In the genomic region with DNA sequence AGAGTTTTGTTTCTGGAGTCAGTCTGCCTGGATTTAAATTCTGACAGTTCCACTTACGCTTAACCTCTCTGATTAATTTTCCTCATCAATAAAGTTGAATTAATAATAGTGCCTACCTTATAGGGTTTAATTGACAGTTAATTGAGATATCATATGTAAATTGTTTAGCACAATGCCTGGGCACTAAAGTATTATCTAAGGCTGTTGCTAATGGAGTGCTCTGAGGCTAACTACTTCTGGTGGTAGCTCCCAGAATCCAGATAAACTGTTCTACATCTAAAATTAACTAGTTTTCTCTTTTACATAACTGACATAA, we compare ENCODE assay signal across 10 cellular contexts. TPM values are rescaled to one million over a fixed set of nuclear protein-coding genes. Genes with fewer than 3 reads are reported as not detected.
DNase-seq lines count a peak whose midpoint lies in the region; ATAC-seq and TF ChIP-seq lines count a peak whose summit lies in the region.
"Had no signal": no experiment of that assay in that cellular context is flagged by ENCODE, and none has a peak within 500 bp of the region (broad histone marks: within the 10 kb centered on the region; RNA-seq: fewer than 3 reads in every experiment).

No MANE protein-coding gene starts in this region.

- ATAC-seq in HG03025 (IDR thresholded peaks at IDR 0.05; ENCODE audit: low FRiP score, unreplicated experiment) (no peak), HG03460 (IDR thresholded peaks at IDR 0.05; ENCODE audit: unreplicated experiment) (no peak)

- H3K27ac Mint-ChIP-seq in activated CD4-positive, alpha-beta T cell treated with anti-CD3 and anti-CD28 coated beads, Interleukin-2, amount 10 ng/mL, durations not matched to agents 7 days and 5 days = peak overlapping the region; percentile 77
- H3K27ac Mint-ChIP-seq in activated T-helper 1 cell treated with anti-CD3 and anti-CD28 coated beads, Interleukin-12 subunit alpha, Interleukin-12 subunit beta, Interleukin-2, Interleukin-4 antibody, amounts not matched to agents 30 ng/mL and 10 ng/mL and 1 ng/mL, durations not matched to agents 14 hours and 24 hours and 36 hours = peak overlapping the region; percentile 61
- H3K27ac Mint-ChIP-seq in immature natural killer cell = peak overlapping the region; percentile 81 to 89 (median 86)
- H3K27ac Mint-ChIP-seq: nephron had no signal

- no peak for TF ChIP-seq EP300 in suprapubic skin (IDR thresholded peaks at IDR 0.05)

- H3K4me1 ChIP-seq in suprapubic skin = peaks cover 28% of the 10 kb centered on the region

- no peak for DNase-seq in activated CD4-positive, alpha-beta T cell treated with anti-CD3 and anti-CD28 coated beads, Interleukin-2, amount 10 ng/mL, durations not matched to agents 7 days and 5 days
- no peak for DNase-seq in activated CD4-positive, alpha-beta T cell treated with anti-CD3 and anti-CD28 coated beads for 48 hours
- DNase-seq in activated T-helper 1 cell treated with anti-CD3 and anti-CD28 coated beads, Interleukin-12 subunit alpha, Interleukin-12 subunit beta, Interleukin-2, Interleukin-4 antibody, amounts not matched to agents 30 ng/mL and 10 ng/mL and 1 ng/mL, durations not matched to agents 14 hours and 24 hours and 36 hours (ENCODE audit: low spot score) = no peak
- no peak for DNase-seq in immature natural killer cell
- DNase-seq in suprapubic skin (ENCODE audit: low spot score in 2 of 2) = no peak
- no peak for DNase-seq in NCI-H2227 treated with DMSO at 0.1 percent for 48 hours (lab: John Stamatoyannopoulos, UW)
- DNase-seq: activated CD8-positive, alpha-beta memory T cell treated with anti-CD3 and anti-CD28 coated beads, Interleukin-2, amount 50 U/mL, for 4 hours had no signal

- peaks cover 13% of the 10 kb centered on the region for H3K36me3 ChIP-seq in suprapubic skin

- no peaks in the 10 kb centered on the region for H3K27me3 ChIP-seq in suprapubic skin

- peaks cover 35% of the 10 kb centered on the region for H3K36me3 Mint-ChIP-seq in activated CD4-positive, alpha-beta T cell treated with anti-CD3 and anti-CD28 coated beads, Interleukin-2, amount 10 ng/mL, durations not matched to agents 7 days and 5 days (ENCODE audit: low read depth)
- peaks cover 32% of the 10 kb centered on the region for H3K36me3 Mint-ChIP-seq in activated T-helper 1 cell treated with anti-CD3 and anti-CD28 coated beads, Interleukin-12 subunit alpha, Interleukin-12 subunit beta, Interleukin-2, Interleukin-4 antibody, amounts not matched to agents 30 ng/mL and 10 ng/mL and 1 ng/mL, durations not matched to agents 14 hours and 24 hours and 36 hours (ENCODE audit: low read depth)
- H3K36me3 Mint-ChIP-seq in immature natural killer cell = peaks cover 20 to 27% (median 23%) of the 10 kb centered on the region in 3 donors

- H3K4me3 Mint-ChIP-seq in activated CD4-positive, alpha-beta T cell treated with anti-CD3 and anti-CD28 coated beads, Interleukin-2, amount 10 ng/mL, durations not matched to agents 7 days and 5 days = peak overlapping the region; percentile 51
- peak overlapping the region; percentile 35 for H3K4me3 Mint-ChIP-seq in activated T-helper 1 cell treated with anti-CD3 and anti-CD28 coated beads, Interleukin-12 subunit alpha, Interleukin-12 subunit beta, Interleukin-2, Interleukin-4 antibody, amounts not matched to agents 30 ng/mL and 10 ng/mL and 1 ng/mL, durations not matched to agents 14 hours and 24 hours and 36 hours
- peak overlapping the region; percentile 76 to 84 (median 76) for H3K4me3 Mint-ChIP-seq in immature natural killer cell
- H3K4me3 Mint-ChIP-seq: nephron had no signal

- peaks cover 20% of the 10 kb centered on the region for H3K9me3 Mint-ChIP-seq in activated CD4-positive, alpha-beta T cell treated with anti-CD3 and anti-CD28 coated beads, Interleukin-2, amount 10 ng/mL, durations not matched to agents 7 days and 5 days
- H3K9me3 Mint-ChIP-seq in activated T-helper 1 cell treated with anti-CD3 and anti-CD28 coated beads, Interleukin-12 subunit alpha, Interleukin-12 subunit beta, Interleukin-2, Interleukin-4 antibody, amounts not matched to agents 30 ng/mL and 10 ng/mL and 1 ng/mL, durations not matched to agents 14 hours and 24 hours and 36 hours = peaks cover 21% of the 10 kb centered on the region
- H3K9me3 Mint-ChIP-seq in immature natural killer cell = peaks cover 6 to 13% (median 9%) of the 10 kb centered on the region in 6 donors

- H3K27me3 Mint-ChIP-seq in activated CD4-positive, alpha-beta T cell treated with anti-CD3 and anti-CD28 coated beads, Interleukin-2, amount 10 ng/mL, durations not matched to agents 7 days and 5 days = no peaks in the 10 kb centered on the region
- no peaks in the 10 kb centered on the region for H3K27me3 Mint-ChIP-seq in activated T-helper 1 cell treated with anti-CD3 and anti-CD28 coated beads, Interleukin-12 subunit alpha, Interleukin-12 subunit beta, Interleukin-2, Interleukin-4 antibody, amounts not matched to agents 30 ng/mL and 10 ng/mL and 1 ng/mL, durations not matched to agents 14 hours and 24 hours and 36 hours (ENCODE audit: insufficient read depth)
- no peaks in the 10 kb centered on the region for H3K27me3 Mint-ChIP-seq in immature natural killer cell (ENCODE audit: low read depth in 3 of 3)

- TF ChIP-seq CTCF in suprapubic skin (IDR thresholded peaks at IDR 0.05) = no peak

- POLR2A ChIA-PET in activated CD4-positive, alpha-beta T cell treated with anti-CD3 and anti-CD28 coated beads, Interleukin-2, amount 10 ng/mL, durations not matched to agents 7 days and 5 days (lab: Charles Lee) = no interaction called here

- TF ChIP-seq POLR2A in suprapubic skin (IDR thresholded peaks at IDR 0.05) = no peak

- H3K9me3 ChIP-seq in suprapubic skin = peaks cover 5% of the 10 kb centered on the region

- intact Hi-C loops in activated T-helper 1 cell treated with anti-CD3 and anti-CD28 coated beads, Interleukin-12 subunit alpha, Interleukin-12 subunit beta, Interleukin-2, Interleukin-4 antibody, amounts not matched to agents 30 ng/mL and 10 ng/mL and 1 ng/mL, durations not matched to agents 14 hours and 24 hours and 36 hours (cut with micrococcal nuclease) = loop anchor here (1.0 to 2.0 kb wide), 8 partner anchors 8 to 438 kb away; a partner anchor contains a TSS

- H3K4me1 Mint-ChIP-seq in activated CD4-positive, alpha-beta T cell treated with anti-CD3 and anti-CD28 coated beads, Interleukin-2, amount 10 ng/mL, durations not matched to agents 7 days and 5 days = peaks cover 46% of the 10 kb centered on the region
- peaks cover 50% of the 10 kb centered on the region for H3K4me1 Mint-ChIP-seq in activated T-helper 1 cell treated with anti-CD3 and anti-CD28 coated beads, Interleukin-12 subunit alpha, Interleukin-12 subunit beta, Interleukin-2, Interleukin-4 antibody, amounts not matched to agents 30 ng/mL and 10 ng/mL and 1 ng/mL, durations not matched to agents 14 hours and 24 hours and 36 hours (ENCODE audit: low read depth)
- H3K4me1 Mint-ChIP-seq in immature natural killer cell = peaks cover 53 to 93% of the 10 kb centered on the region in 2 donors
- H3K4me1 Mint-ChIP-seq: nephron had no signal

- CTCF ChIA-PET in activated CD4-positive, alpha-beta T cell treated with anti-CD3 and anti-CD28 coated beads, Interleukin-2, amount 10 ng/mL, durations not matched to agents 7 days and 5 days (lab: Charles Lee) = interaction anchor here (0.7 kb wide), 1 partner anchor 9 kb away, joined by 3 read pairs; no protein-coding TSS in a partner anchor

- peak overlapping the region; percentile 3 for H3K4me3 ChIP-seq in suprapubic skin

- H3K27ac ChIP-seq in suprapubic skin = no peak overlapping the region

- WGBS in suprapubic skin = 90% methylated on average over 1 of the region's 1 CpG

RNA-seq across cellular contexts. Expression of a gene that starts 29.9 kb away (rescaled TPM):
- 10 to 100 TPM; 60.0 to 68.4 TPM for total RNA-seq in activated CD4-positive, alpha-beta T cell treated with anti-CD3 and anti-CD28 coated beads, Interleukin-2, amount 10 ng/mL, durations not matched to agents 7 days and 5 days
- total RNA-seq in activated T-helper 1 cell treated with anti-CD3 and anti-CD28 coated beads, Interleukin-12 subunit alpha, Interleukin-12 subunit beta, Interleukin-2, Interleukin-4 antibody, amounts not matched to agents 30 ng/mL and 10 ng/mL and 1 ng/mL, durations not matched to agents 14 hours and 24 hours and 36 hours = 55.7 TPM in 2 replicates
- 10 to 100 TPM; 20.6 to 50.8 (median 42.2) TPM for polyA plus RNA-seq in immature natural killer cell
- total RNA-seq in suprapubic skin = 10 to 100 TPM; 13.8 to 23.6 (median 19.2) TPM
